Comparison of ENCODE assay signal across 16 cellular contexts in genomic region chr5:78922879-78923621, GRCh38.
A peak's percentile ranks its signal among the peaks of the same experiment; 100 is the strongest.
DNase-seq lines count a peak whose midpoint lies in the region; ATAC-seq and TF ChIP-seq lines count a peak whose summit lies in the region.
"Had no signal": no experiment of that assay in that cellular context is flagged by ENCODE, and none has a peak within 500 bp of the region (broad histone marks: within the 10 kb centered on the region; RNA-seq: fewer than 3 reads in every experiment).

No MANE protein-coding gene starts in this region.

- no peaks in the 10 kb centered on the region for H3K9me3 Mint-ChIP-seq in MCF 10A (ENCODE audit: unreplicated experiment)
- H3K9me3 Mint-ChIP-seq: nephron progenitor cell had no signal

- H3K36me3 ChIP-seq in H7 (replicated peaks; ENCODE audit: control insufficient read depth, insufficient read depth, low read length) = no peaks in the 10 kb centered on the region

- no peak overlapping the region for H3K4me3 Mint-ChIP-seq in MCF 10A (ENCODE audit: unreplicated experiment)
- H3K4me3 Mint-ChIP-seq: nephron progenitor cell had no signal

- intact Hi-C loops in MCF 10A (cut with micrococcal nuclease) = no loop called here

- H3K27me3 Mint-ChIP-seq in MCF 10A (ENCODE audit: insufficient read depth, unreplicated experiment) = no peaks in the 10 kb centered on the region

- DNase-seq in GM13976 (ENCODE audit: low spot score) (peak; percentile 52), NCI-H345 (lab: John Stamatoyannopoulos, UW) (no peak), MCF 10A (ENCODE audit: unreplicated experiment) (no peak), H7 (no peak)
- DNase-seq: activated CD8-positive, alpha-beta memory T cell treated with anti-CD3 and anti-CD28 coated beads for 24 hours; AML-193; Calu3; cortex of kidney; IMR-90; MV-4-11; NCI-H2081 treated with DMSO at 0.1 percent for 48 hours; nephron progenitor cell; SK-N-SH had no signal

- H3K27ac Mint-ChIP-seq in MCF 10A (ENCODE audit: low read depth, unreplicated experiment) = no peak overlapping the region
- H3K27ac Mint-ChIP-seq: nephron progenitor cell had no signal

- no peaks in the 10 kb centered on the region for H3K36me3 Mint-ChIP-seq in MCF 10A (ENCODE audit: insufficient read depth, unreplicated experiment)

- CTCF ChIA-PET in MCF 10A (lab: Yijun Ruan, JAX) = interaction anchor here (0.6 to 0.8 kb wide), 2 partner anchors 9 to 220 kb away, joined by 3 to 5 read pairs; no protein-coding TSS in a partner anchor

- TF ChIP-seq CTCF in GM13976 (IDR thresholded peaks at IDR 0.05; ENCODE audit: borderline replicate concordance, control extremely low read depth, extremely low read depth, insufficient read depth, missing control alignments) (no peak), MCF 10A (IDR thresholded peaks at IDR 0.05; ENCODE audit: unreplicated experiment) (no peak)

- in situ Hi-C loops in GM13976 (cut with MboI; ENCODE audit: low sequenced_read_pairs, unreplicated experiment) = no loop called here

- no TSS peak for BruUV-seq in MCF 10A (replicated peaks; lab: Mats Ljungman, UMichigan)

- H3K4me1 Mint-ChIP-seq in MCF 10A (ENCODE audit: insufficient read depth, unreplicated experiment) = no peaks in the 10 kb centered on the region

- H3K4me3 ChIP-seq in H7 (ENCODE audit: insufficient read depth, low read depth, low read length) = no peak overlapping the region

- no peaks in the 10 kb centered on the region for H3K27me3 ChIP-seq in H7 (ENCODE audit: control insufficient read depth, insufficient read depth, low read length)

- ATAC-seq in GM18861 (IDR thresholded peaks at IDR 0.05; ENCODE audit: unreplicated experiment) (peak; percentile 51), HG02610 (IDR thresholded peaks at IDR 0.05; ENCODE audit: unreplicated experiment) (peak; percentile 97), HG03565 (IDR thresholded peaks at IDR 0.05; ENCODE audit: unreplicated experiment) (peak; percentile 74)

- POLR2A ChIA-PET in MCF 10A (lab: Yijun Ruan, JAX) = no interaction called here
